Comparison of ENCODE assay signal across 1 cellular context in the genomic region with DNA sequence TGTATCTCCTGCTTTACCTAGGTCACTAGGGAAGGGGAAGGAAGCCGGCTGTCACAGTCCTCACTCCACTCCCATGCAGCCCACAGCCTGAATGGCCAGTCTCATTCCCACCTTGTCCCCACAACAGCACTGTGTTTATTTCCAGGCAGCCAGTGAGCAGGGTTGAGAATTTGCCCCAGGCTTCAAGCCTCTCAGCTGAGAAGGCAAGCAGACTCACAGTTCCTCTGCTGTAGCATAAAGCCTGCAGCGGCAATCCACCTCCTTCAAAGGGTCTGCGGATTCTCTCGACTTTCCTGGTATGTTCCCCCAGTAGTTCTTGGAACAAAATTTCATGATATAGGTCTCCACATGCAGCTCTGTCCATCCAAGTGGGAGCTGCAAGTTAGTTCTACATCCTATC.
TF ChIP-seq lines count a peak whose summit lies in the region.

No MANE protein-coding gene starts in this region.

TF ChIP-seq in H1, 55 proteins besides CTCF, POLR2A, EP300 and RAD21:
- TF ChIP-seq E2F6 (IDR thresholded peaks at IDR 0.05) (no peak), POU5F1 (IDR thresholded peaks at IDR 0.05; ENCODE audit: low read depth, low read length) (no peak), KDM4A (IDR thresholded peaks at IDR 0.05; ENCODE audit: low read depth, low read length, severe bottlenecking) (no peak), ZNF274 (IDR thresholded peaks at IDR 0.05; ENCODE audit: borderline replicate concordance, extremely low read depth, low read length) (no peak), TAF7 (optimal IDR thresholded peaks at IDR 0.05; ENCODE audit: borderline replicate concordance, low read depth, low read length) (no peak), EGR1 (IDR thresholded peaks at IDR 0.05; ENCODE audit: borderline replicate concordance, low read depth, low read length) (no peak), TBP (IDR thresholded peaks at IDR 0.05; ENCODE audit: low read depth, low read length) (no peak), CBX8 (IDR thresholded peaks at IDR 0.05; ENCODE audit: borderline replicate concordance, low read depth, low read length) (no peak), GABPA (IDR thresholded peaks at IDR 0.05; ENCODE audit: borderline replicate concordance, insufficient read depth, low read length) (no peak), TAF1 (IDR thresholded peaks at IDR 0.05; ENCODE audit: low read depth, low read length) (no peak), GTF2F1 (IDR thresholded peaks at IDR 0.05; ENCODE audit: borderline replicate concordance, low read depth, low read length) (no peak), BRCA1 (IDR thresholded peaks at IDR 0.05; ENCODE audit: low read depth, low read length) (no peak)
TF ChIP-seq in H1: peak in this region for 0.
